In genomic region chr20:19408971-19409370, GRCh38 we compare ENCODE assay signal across 18 cellular contexts.
"Had no signal": no experiment of that assay in that cellular context is flagged by ENCODE, and none has a peak within 500 bp of the region (broad histone marks: within the 10 kb centered on the region; RNA-seq: fewer than 3 reads in every experiment).

No MANE protein-coding gene starts in this region.

- H3K27me3 Mint-ChIP-seq: activated CD4-positive, alpha-beta memory T cell treated with anti-CD3 and anti-CD28 coated beads, Interleukin-2, amount 10 ng/mL, durations not matched to agents 7 days and 5 days; activated CD8-positive, alpha-beta memory T cell treated with anti-CD3 and anti-CD28 coated beads, Interleukin-2, amount 10 ng/mL, durations not matched to agents 7 days and 5 days had no signal

- DNase-seq: activated CD4-positive, alpha-beta memory T cell treated with anti-CD3 and anti-CD28 coated beads, Interleukin-2, amount 10 ng/mL, durations not matched to agents 7 days and 5 days; activated CD8-positive, alpha-beta memory T cell treated with anti-CD3 and anti-CD28 coated beads, Interleukin-2, amount 10 ng/mL, durations not matched to agents 7 days and 5 days; amniotic stem cell; caudate nucleus; dorsolateral prefrontal cortex; left ventricle myocardium inferior; mucosa of descending colon; naive B cell; psoas muscle; right cardiac atrium; stimulated activated CD4-positive, alpha-beta T cell treated with anti-CD3 and anti-CD28 coated beads, Interleukin-4, amount 100 ng/mL, for 1 hour; stomach; T-helper 2 cell; testis; WERI-Rb-1 had no signal

- H3K36me3 Mint-ChIP-seq: activated CD8-positive, alpha-beta memory T cell treated with anti-CD3 and anti-CD28 coated beads, Interleukin-2, amount 10 ng/mL, durations not matched to agents 7 days and 5 days; activated naive CD8-positive, alpha-beta T cell; naive B cell; neural progenitor cell had no signal

- H3K9me3 Mint-ChIP-seq: neural progenitor cell had no signal

- H3K27me3 ChIP-seq: neural progenitor cell, stomach, testis had no signal

- H3K27ac Mint-ChIP-seq: activated CD4-positive, alpha-beta memory T cell treated with anti-CD3 and anti-CD28 coated beads, Interleukin-2, amount 10 ng/mL, durations not matched to agents 7 days and 5 days; activated CD8-positive, alpha-beta memory T cell treated with anti-CD3 and anti-CD28 coated beads, Interleukin-2, amount 10 ng/mL, durations not matched to agents 7 days and 5 days; activated naive CD8-positive, alpha-beta T cell; naive B cell; neural progenitor cell had no signal

- ATAC-seq: activated CD8-positive, alpha-beta memory T cell treated with anti-CD3 and anti-CD28 coated beads, Interleukin-2, amount 10 ng/mL, durations not matched to agents 7 days and 5 days; mucosa of descending colon; psoas muscle; right cardiac atrium had no signal

- H3K36me3 ChIP-seq: left ventricle myocardium inferior, neural progenitor cell, stomach, WERI-Rb-1 had no signal

- H2AFZ ChIP-seq: neural progenitor cell had no signal

- H3K9me3 ChIP-seq: left ventricle myocardium inferior, mucosa of descending colon, psoas muscle, stomach, testis had no signal

- H3K4me3 ChIP-seq: dorsolateral prefrontal cortex, left ventricle myocardium inferior, mucosa of descending colon, neural progenitor cell, psoas muscle, skin epidermis, stomach, testis had no signal

- H3K4me1 Mint-ChIP-seq: activated CD4-positive, alpha-beta memory T cell treated with anti-CD3 and anti-CD28 coated beads, Interleukin-2, amount 10 ng/mL, durations not matched to agents 7 days and 5 days; activated CD8-positive, alpha-beta memory T cell treated with anti-CD3 and anti-CD28 coated beads, Interleukin-2, amount 10 ng/mL, durations not matched to agents 7 days and 5 days; naive B cell; neural progenitor cell had no signal

- H3K27ac ChIP-seq: dorsolateral prefrontal cortex, left ventricle myocardium inferior, neural progenitor cell, psoas muscle, skin epidermis, stomach, testis, WERI-Rb-1 had no signal

- H3K4me2 ChIP-seq: neural progenitor cell had no signal

- H3K4me3 Mint-ChIP-seq: activated CD4-positive, alpha-beta memory T cell treated with anti-CD3 and anti-CD28 coated beads, Interleukin-2, amount 10 ng/mL, durations not matched to agents 7 days and 5 days; activated CD8-positive, alpha-beta memory T cell treated with anti-CD3 and anti-CD28 coated beads, Interleukin-2, amount 10 ng/mL, durations not matched to agents 7 days and 5 days; activated naive CD8-positive, alpha-beta T cell; neural progenitor cell had no signal

- H3K9ac ChIP-seq: neural progenitor cell had no signal

- H3K4me1 ChIP-seq: left ventricle myocardium inferior, neural progenitor cell, psoas muscle, stomach, testis had no signal
